12 cellular contexts compared by ENCODE assay signal in genomic region chr22:31952094-31952401, GRCh38. TPM values are rescaled to one million over a fixed set of nuclear protein-coding genes. Genes with fewer than 3 reads are reported as not detected.
A peak's percentile ranks its signal among the peaks of the same experiment; 100 is the strongest.
DNase-seq lines count a peak whose midpoint lies in the region; ATAC-seq and TF ChIP-seq lines count a peak whose summit lies in the region.
"Had no signal": no experiment of that assay in that cellular context is flagged by ENCODE, and none has a peak within 500 bp of the region (broad histone marks: within the 10 kb centered on the region; RNA-seq: fewer than 3 reads in every experiment).

No MANE protein-coding gene starts in this region.

- peaks cover 18% of the 10 kb centered on the region for H3K79me2 ChIP-seq in trophoblast cell (ENCODE audit: control insufficient read depth, insufficient read depth, low read length, poor library complexity)

- no peak overlapping the region for H3K4me3 ChIP-seq in CD4-positive, alpha-beta memory T cell (ENCODE audit: low read length in 2 of 2)
- H3K4me3 ChIP-seq in Panc1 (ENCODE audit: low read depth in 2 of 2, low read length in 2 of 2), result no peak overlapping the region
- peak overlapping the region in 42 of 59 donors; percentile 1 to 92 (median 25) for H3K4me3 ChIP-seq in dorsolateral prefrontal cortex
- H3K4me3 ChIP-seq in trophoblast cell (ENCODE audit: low read depth, low read length), result no peak overlapping the region

- no peak overlapping the region for H3K4me2 ChIP-seq in trophoblast cell (ENCODE audit: low read length)

- peaks cover 79% of the 10 kb centered on the region for H3K4me1 ChIP-seq in CD4-positive, alpha-beta memory T cell (ENCODE audit: insufficient read depth, low read length)
- H3K4me1 ChIP-seq in Panc1 (ENCODE audit: control insufficient read depth, insufficient read depth, low read length) (peaks cover 24% of the 10 kb centered on the region), trophoblast cell (ENCODE audit: control insufficient read depth in 1 of 2, insufficient read depth in 2 of 2, low read length in 2 of 2) (no peaks in the 10 kb centered on the region)

- peak overlapping the region; percentile 6 for H3K27ac ChIP-seq in CD4-positive, alpha-beta memory T cell (ENCODE audit: low read depth, low read length)
- H3K27ac ChIP-seq in Panc1 (ENCODE audit: low read length) (no peak overlapping the region), dorsolateral prefrontal cortex (peak overlapping the region in 50 of 59 donors; percentile 13 to 86 (median 66)), trophoblast cell (ENCODE audit: low read depth, low read length) (no peak overlapping the region)
- H3K27ac ChIP-seq: HL-60 had no signal

- DNase-seq in CD4-positive, alpha-beta memory T cell, result no peak
- no peak for DNase-seq in Panc1 (ENCODE audit: low read depth, low spot score)
- no peak for DNase-seq in dorsolateral prefrontal cortex
- no peak for DNase-seq in trophoblast cell
- no peak for DNase-seq in NCI-H2196 (lab: John Stamatoyannopoulos, UW; ENCODE audit: unreplicated experiment)
- no peak for DNase-seq in SKM-1 treated with dmso at 0.1 percent for 144 hours (lab: John Stamatoyannopoulos, UW; ENCODE audit: unreplicated experiment)
- DNase-seq: activated CD4-positive, alpha-beta T cell treated with anti-CD3 and anti-CD28 coated beads for 4 hours; effector memory CD4-positive, alpha-beta T cell; NCI-H748 treated with DMSO at 0.1 percent for 48 hours had no signal

- BruUV-seq in Panc1 (replicated peaks; lab: Mats Ljungman, UMichigan), result no TSS peak

- no peaks in the 10 kb centered on the region for H3K9me3 ChIP-seq in CD4-positive, alpha-beta memory T cell (ENCODE audit: control insufficient read depth in 1 of 2, low read length in 2 of 2)
- H3K9me3 ChIP-seq in Panc1 (ENCODE audit: control insufficient read depth, insufficient read depth, low read depth, low read length), result no peaks in the 10 kb centered on the region
- no peaks in the 10 kb centered on the region for H3K9me3 ChIP-seq in trophoblast cell (ENCODE audit: insufficient read depth, low read depth, low read length)

- H3K9me3 Mint-ChIP-seq in CD4-positive, alpha-beta memory T cell, result no peaks in the 10 kb centered on the region

- H3K4ac ChIP-seq in trophoblast cell (ENCODE audit: low read depth, low read length), result peak overlapping the region; percentile 84

- no peak overlapping the region for H3K9ac ChIP-seq in trophoblast cell (ENCODE audit: low read length)

- no CpG with 5 or more reads among the region's 2 CpGs for WGBS in trophoblast cell (ENCODE audit: extremely low coverage, insufficient coverage, insufficient read length)

- H3K23ac ChIP-seq in trophoblast cell (ENCODE audit: low read length), result peak overlapping the region; percentile 58

- H3K4me3 Mint-ChIP-seq in CD4-positive, alpha-beta memory T cell, result peak overlapping the region in 7 of 8 donors; percentile 26 to 67 (median 60)

- H2AK5ac ChIP-seq in trophoblast cell (ENCODE audit: low read length), result no peak overlapping the region

- peak overlapping the region in 6 of 7 donors; percentile 82 to 97 (median 90) for H3K27ac Mint-ChIP-seq in CD4-positive, alpha-beta memory T cell

- intact Hi-C loops in CD4-positive, alpha-beta memory T cell (cut with micrococcal nuclease), result no loop called here
- intact Hi-C loops in Panc1 (cut with micrococcal nuclease; ENCODE audit: unreplicated experiment), result no loop called here
- intact Hi-C loops in dorsolateral prefrontal cortex (cut with DNase I), result loop anchor here in 1 of 2 donors (10.0 kb wide), 1 partner anchor 457 kb away; the partner anchor contains the start of gene SFI1

- CTCF ChIA-PET in CD4-positive, alpha-beta memory T cell (lab: Charles Lee; ENCODE audit: partially characterized antibody), result no interaction called here
- CTCF ChIA-PET in Panc1 (lab: Charles Lee), result no interaction called here

- H4K12ac ChIP-seq in trophoblast cell (ENCODE audit: low read depth, low read length), result no peak overlapping the region

- H3K79me1 ChIP-seq in trophoblast cell (ENCODE audit: low read length), result no peaks in the 10 kb centered on the region

- TF ChIP-seq CTCF in Panc1 (IDR thresholded peaks at IDR 0.05) (no peak), dorsolateral prefrontal cortex (IDR thresholded peaks at IDR 0.05 in 54 of 56, conservative IDR thresholded peaks at IDR 0.05 in 2 of 56; ENCODE audit: low read depth in 1 of 56, partially characterized antibody in 56 of 56) (peak in 4 of 56 donors; percentile 3 to 32 (median 16))

- H3K27me3 ChIP-seq in CD4-positive, alpha-beta memory T cell (ENCODE audit: insufficient read depth, low read length), result no peaks in the 10 kb centered on the region
- no peaks in the 10 kb centered on the region for H3K27me3 ChIP-seq in Panc1 (ENCODE audit: control insufficient read depth, insufficient read depth, low read length)
- H3K27me3 ChIP-seq in dorsolateral prefrontal cortex, result no peaks in the 10 kb centered on the region
- no peaks in the 10 kb centered on the region for H3K27me3 ChIP-seq in trophoblast cell (ENCODE audit: insufficient read depth, low read length)

- H2BK5ac ChIP-seq in trophoblast cell (ENCODE audit: low read depth, low read length, poor library complexity), result no peak overlapping the region

- no peak overlapping the region for H3K18ac ChIP-seq in trophoblast cell (ENCODE audit: low read length)

- no peaks in the 10 kb centered on the region for H3K27me3 Mint-ChIP-seq in CD4-positive, alpha-beta memory T cell

- ATAC-seq in Panc1 (0 out of 2 replicates have a peak, but pooled peaks have one; percentile 32), GM21737 (IDR thresholded peaks at IDR 0.05; ENCODE audit: unreplicated experiment) (no peak), HG03159 (IDR thresholded peaks at IDR 0.05; ENCODE audit: unreplicated experiment) (no peak)

- peaks cover 20 to 39% of the 10 kb centered on the region in 2 donors for H3K36me3 Mint-ChIP-seq in CD4-positive, alpha-beta memory T cell

- POLR2A ChIA-PET in CD4-positive, alpha-beta memory T cell (lab: Charles Lee; ENCODE audit: partially characterized antibody), result interaction anchor here (0.9 kb wide), 1 partner anchor 7 kb away, joined by 4 read pairs; the partner anchor contains the start of gene YWHAH
- POLR2A ChIA-PET in Panc1 (lab: Charles Lee), result no interaction called here

- H3K14ac ChIP-seq in trophoblast cell (ENCODE audit: low read length), result no peak overlapping the region

- H4K91ac ChIP-seq in trophoblast cell (ENCODE audit: low read depth, low read length), result no peak overlapping the region

- H3K4me1 Mint-ChIP-seq in CD4-positive, alpha-beta memory T cell, result peaks cover 59 to 75% (median 68%) of the 10 kb centered on the region in 4 donors

- H3K36me3 ChIP-seq in CD4-positive, alpha-beta memory T cell (ENCODE audit: insufficient read depth, low read length), result peaks cover 13% of the 10 kb centered on the region
- H3K36me3 ChIP-seq in Panc1 (ENCODE audit: control insufficient read depth, insufficient read depth, low read length) (peaks cover 15% of the 10 kb centered on the region), trophoblast cell (ENCODE audit: control insufficient read depth in 1 of 2, insufficient read depth in 2 of 2, low read length in 2 of 2) (peaks cover 27 to 43% of the 10 kb centered on the region in 2 experiments)

- H4K8ac ChIP-seq in trophoblast cell (ENCODE audit: low read depth, low read length), result no peak overlapping the region

- H2BK12ac ChIP-seq in trophoblast cell (ENCODE audit: low read length), result no peak overlapping the region

- in situ Hi-C loops in Panc1 (cut with HindIII; ENCODE audit: low pct_unique_long_range_greater_than_20kb, low sequenced_read_pairs), result loop anchor here (25.0 kb wide), 1 partner anchor 240 kb away; no protein-coding TSS in a partner anchor

- H2BK120ac ChIP-seq in trophoblast cell (ENCODE audit: insufficient read depth, low read length, poor library complexity), result no peak overlapping the region

- no peak overlapping the region for H2AFZ ChIP-seq in trophoblast cell (ENCODE audit: insufficient read depth, low read length, poor library complexity)

RNA-seq across cellular contexts. Expression of gene YWHAH, which starts 7.7 kb away (rescaled TPM):
- 10 to 100 TPM; 48.0 to 57.0 TPM for total RNA-seq in CD4-positive, alpha-beta memory T cell
- polyA plus RNA-seq in CD4-positive, alpha-beta memory T cell, result 100 to 1,000 TPM in 1 of 2 donors, 10 to 100 TPM in 1; 99.3 to 126 TPM
- total RNA-seq in Panc1 (2021; ENCODE audit: unreplicated experiment) (138 TPM), dorsolateral prefrontal cortex (1,000 to 10,000 TPM in 48 of 120 experiments, 100 to 1,000 TPM in 72; 191 to 1,478 (median 946) TPM)
- 97.5 TPM for polyA plus RNA-seq in Panc1 (2012; ENCODE audit: insufficient read length)
- 139 TPM in 2 replicates for polyA plus RNA-seq in trophoblast cell (2013)

Comparison
In these comparisons a context has a peak if more than half of its experiments do, and no peak if none do; other contexts are left out.
1. H3K27ac ChIP-seq: peak in CD4-positive, alpha-beta memory T cell (single experiment) and dorsolateral prefrontal cortex (50 of 59); none in Panc1 (single experiment) and trophoblast cell (single experiment).
2. H3K4me3 ChIP-seq: peak in dorsolateral prefrontal cortex (42 of 59); none in CD4-positive, alpha-beta memory T cell (0 of 2), Panc1 (0 of 2) and trophoblast cell (single experiment).